Comparison of ENCODE assay signal across 11 cellular contexts in the genomic region with DNA sequence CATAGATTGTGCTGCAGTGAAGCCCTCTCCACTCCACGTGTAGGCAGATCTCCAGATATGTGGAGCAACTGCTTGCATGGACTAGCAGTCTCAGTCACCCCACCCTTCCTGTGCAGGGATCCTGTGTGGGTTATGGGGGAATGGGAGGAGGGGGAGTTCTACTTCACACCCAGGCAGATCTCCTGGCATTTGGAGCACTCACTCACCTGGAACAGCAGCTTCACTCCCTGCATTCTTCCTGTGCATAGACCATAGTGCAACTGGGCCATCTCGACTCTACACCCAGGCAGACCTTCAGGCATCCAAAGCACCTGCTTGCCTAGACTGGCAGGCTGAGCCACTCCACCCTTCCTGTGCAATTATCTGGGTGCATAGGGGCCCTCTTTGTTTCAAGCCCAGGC.
DNase-seq lines count a peak whose midpoint lies in the region; ATAC-seq, FAIRE-seq and TF ChIP-seq lines count a peak whose summit lies in the region.
"Had no signal": no experiment of that assay in that cellular context is flagged by ENCODE, and none has a peak within 500 bp of the region (broad histone marks: within the 10 kb centered on the region; RNA-seq: fewer than 3 reads in every experiment).

No MANE protein-coding gene starts in this region.

- H3K4me2 ChIP-seq in mesenchymal stem cell (ENCODE audit: low read length, poor library complexity, severe bottlenecking), result no peak overlapping the region

- H3K18ac ChIP-seq in mesenchymal stem cell (ENCODE audit: low read depth in 1 of 2, low read length in 2 of 2), result no peak overlapping the region

- H3K27ac ChIP-seq in mesenchymal stem cell (ENCODE audit: low read length, poor library complexity, severe bottlenecking), result no peak overlapping the region
- H3K27ac ChIP-seq in uterus, result no peak overlapping the region
- H3K27ac ChIP-seq: left lung, right atrium auricular region, tibial nerve had no signal

- WGBS in mesenchymal stem cell, result 83% methylated on average over 1 of the region's 2 CpGs

- no peak overlapping the region for H2BK120ac ChIP-seq in mesenchymal stem cell (ENCODE audit: low read depth, low read length)

- no peak overlapping the region for H3K9ac ChIP-seq in mesenchymal stem cell (ENCODE audit: low read length)

- H3K23ac ChIP-seq in mesenchymal stem cell (ENCODE audit: low read length in 2 of 2), result no peak overlapping the region

- intact Hi-C loops in uterus (cut with DNase I; ENCODE audit: low total_unique reads), result no loop called here

- H2BK15ac ChIP-seq in mesenchymal stem cell (ENCODE audit: low read depth, poor library complexity, severe bottlenecking), result no peak overlapping the region

- peak overlapping the region; percentile 54 for H4K91ac ChIP-seq in mesenchymal stem cell (ENCODE audit: low read length)

- H2BK12ac ChIP-seq in mesenchymal stem cell (ENCODE audit: low read length in 2 of 2), result no peak overlapping the region

- H2AFZ ChIP-seq in mesenchymal stem cell (ENCODE audit: low read depth, low read length), result no peak overlapping the region

- H3K27me3 ChIP-seq in bronchial epithelial cell (ENCODE audit: control insufficient read depth, insufficient read depth, low read length) (no peaks in the 10 kb centered on the region), mesenchymal stem cell (ENCODE audit: control insufficient read depth in 1 of 2, insufficient read depth in 1 of 2, low read length in 2 of 2) (peaks cover 0 to 2% of the 10 kb centered on the region in 2 experiments), uterus (no peaks in the 10 kb centered on the region)
- H3K27me3 ChIP-seq: right atrium auricular region, tibial nerve had no signal

- peak; percentile 86 for TF ChIP-seq EP300 in Ishikawa (IDR thresholded peaks at IDR 0.05; ENCODE audit: borderline replicate concordance)

- peak; percentile 17 for ATAC-seq in GM21381 (IDR thresholded peaks at IDR 0.05; ENCODE audit: unreplicated experiment)
- no peak for ATAC-seq in GM19324 (IDR thresholded peaks at IDR 0.05; ENCODE audit: low FRiP score, unreplicated experiment)

- no peak overlapping the region for H2BK5ac ChIP-seq in mesenchymal stem cell (ENCODE audit: low read depth, low read length, poor library complexity, severe bottlenecking)

- DNase-seq in bronchial epithelial cell (ENCODE audit: low read depth) (peak; percentile 44), mesenchymal stem cell (no peak), uterus (no peak), occipital lobe (lab: John Stamatoyannopoulos, UW) (no peak)
- DNase-seq: left lung had no signal

- H3K14ac ChIP-seq in mesenchymal stem cell (ENCODE audit: low read length in 2 of 2), result no peak overlapping the region

- H3K79me1 ChIP-seq in mesenchymal stem cell (replicated peaks; ENCODE audit: low read length, poor library complexity, severe bottlenecking), result no peaks in the 10 kb centered on the region

- no peak for TF ChIP-seq CTCF in bronchial epithelial cell (IDR thresholded peaks at IDR 0.05; ENCODE audit: insufficient read depth, low read length, severe bottlenecking)
- no peak for TF ChIP-seq CTCF in uterus (IDR thresholded peaks at IDR 0.05)

- H3K9me3 ChIP-seq in mesenchymal stem cell (ENCODE audit: control insufficient read depth, low read length) (no peaks in the 10 kb centered on the region), uterus (no peaks in the 10 kb centered on the region)
- H3K9me3 ChIP-seq: mucosa of descending colon, right atrium auricular region, tibial nerve had no signal

- no peak overlapping the region for H2AK5ac ChIP-seq in mesenchymal stem cell (ENCODE audit: low read length, severe bottlenecking)

- TF ChIP-seq POLR2A in uterus (IDR thresholded peaks at IDR 0.05), result no peak

- no peaks in the 10 kb centered on the region for H3K36me3 ChIP-seq in bronchial epithelial cell (ENCODE audit: control insufficient read depth, insufficient read depth, low read length)
- H3K36me3 ChIP-seq in mesenchymal stem cell (ENCODE audit: control insufficient read depth in 1 of 2, insufficient read depth in 2 of 2, low read depth in 1 of 2, low read length in 2 of 2), result no peaks in the 10 kb centered on the region
- no peaks in the 10 kb centered on the region for H3K36me3 ChIP-seq in uterus
- H3K36me3 ChIP-seq: left lung, right atrium auricular region, tibial nerve had no signal

- FAIRE-seq in bronchial epithelial cell (lab: Jason Lieb, UNC), result no peak

- TF ChIP-seq RAD21 in Ishikawa (IDR thresholded peaks at IDR 0.05; ENCODE audit: low read depth), result peak; percentile 15

- H3K4me3 ChIP-seq in bronchial epithelial cell (ENCODE audit: low read depth, low read length) (no peak overlapping the region), mesenchymal stem cell (ENCODE audit: insufficient read depth in 1 of 2, low read depth in 1 of 2, low read length in 2 of 2) (no peak overlapping the region), uterus (no peak overlapping the region)
- H3K4me3 ChIP-seq: left lung, mucosa of descending colon, right atrium auricular region, tibial nerve had no signal

- no peak overlapping the region for H4K8ac ChIP-seq in mesenchymal stem cell (ENCODE audit: low read length)

- H3K4me1 ChIP-seq in mesenchymal stem cell (ENCODE audit: control insufficient read depth, insufficient read depth, low read depth, low read length) (peaks cover 7% of the 10 kb centered on the region), uterus (no peaks in the 10 kb centered on the region)
- H3K4me1 ChIP-seq: left lung, right atrium auricular region had no signal

- no peak overlapping the region for H3K4ac ChIP-seq in mesenchymal stem cell (ENCODE audit: low read depth in 1 of 2, low read length in 2 of 2)

TF ChIP-seq in Ishikawa, 13 proteins besides CTCF, POLR2A, EP300 and RAD21:
- TF ChIP-seq YY1 (IDR thresholded peaks at IDR 0.05; ENCODE audit: low read depth), result no peak
- peak; percentile 88 for TF ChIP-seq TEAD4 (IDR thresholded peaks at IDR 0.05)
- TF ChIP-seq NFIC (IDR thresholded peaks at IDR 0.05), result peak; percentile 51
- no peak for TF ChIP-seq CEBPB (IDR thresholded peaks at IDR 0.05)
- TF ChIP-seq EGR1 (IDR thresholded peaks at IDR 0.05), result no peak
- TF ChIP-seq TAF1 (IDR thresholded peaks at IDR 0.05; ENCODE audit: low read depth), result no peak
- TF ChIP-seq FOXM1 (IDR thresholded peaks at IDR 0.05; ENCODE audit: borderline replicate concordance, low read depth), result no peak; the same call in 1 of the 2 replicates
- no peak for TF ChIP-seq ZBTB7A (IDR thresholded peaks at IDR 0.05; ENCODE audit: low read depth)
- TF ChIP-seq, protein P1, sequence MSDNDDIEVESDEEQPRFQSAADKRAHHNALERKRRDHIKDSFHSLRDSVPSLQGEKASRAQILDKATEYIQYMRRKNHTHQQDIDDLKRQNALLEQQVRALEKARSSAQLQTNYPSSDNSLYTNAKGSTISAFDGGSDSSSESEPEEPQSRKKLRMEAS (IDR thresholded peaks at IDR 0.05), result peak; percentile 67; the same call in 1 of the 2 replicates
- TF ChIP-seq, protein P2, sequence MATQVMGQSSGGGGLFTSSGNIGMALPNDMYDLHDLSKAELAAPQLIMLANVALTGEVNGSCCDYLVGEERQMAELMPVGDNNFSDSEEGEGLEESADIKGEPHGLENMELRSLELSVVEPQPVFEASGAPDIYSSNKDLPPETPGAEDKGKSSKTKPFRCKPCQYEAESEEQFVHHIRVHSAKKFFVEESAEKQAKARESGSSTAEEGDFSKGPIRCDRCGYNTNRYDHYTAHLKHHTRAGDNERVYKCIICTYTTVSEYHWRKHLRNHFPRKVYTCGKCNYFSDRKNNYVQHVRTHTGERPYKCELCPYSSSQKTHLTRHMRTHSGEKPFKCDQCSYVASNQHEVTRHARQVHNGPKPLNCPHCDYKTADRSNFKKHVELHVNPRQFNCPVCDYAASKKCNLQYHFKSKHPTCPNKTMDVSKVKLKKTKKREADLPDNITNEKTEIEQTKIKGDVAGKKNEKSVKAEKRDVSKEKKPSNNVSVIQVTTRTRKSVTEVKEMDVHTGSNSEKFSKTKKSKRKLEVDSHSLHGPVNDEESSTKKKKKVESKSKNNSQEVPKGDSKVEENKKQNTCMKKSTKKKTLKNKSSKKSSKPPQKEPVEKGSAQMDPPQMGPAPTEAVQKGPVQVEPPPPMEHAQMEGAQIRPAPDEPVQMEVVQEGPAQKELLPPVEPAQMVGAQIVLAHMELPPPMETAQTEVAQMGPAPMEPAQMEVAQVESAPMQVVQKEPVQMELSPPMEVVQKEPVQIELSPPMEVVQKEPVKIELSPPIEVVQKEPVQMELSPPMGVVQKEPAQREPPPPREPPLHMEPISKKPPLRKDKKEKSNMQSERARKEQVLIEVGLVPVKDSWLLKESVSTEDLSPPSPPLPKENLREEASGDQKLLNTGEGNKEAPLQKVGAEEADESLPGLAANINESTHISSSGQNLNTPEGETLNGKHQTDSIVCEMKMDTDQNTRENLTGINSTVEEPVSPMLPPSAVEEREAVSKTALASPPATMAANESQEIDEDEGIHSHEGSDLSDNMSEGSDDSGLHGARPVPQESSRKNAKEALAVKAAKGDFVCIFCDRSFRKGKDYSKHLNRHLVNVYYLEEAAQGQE (IDR thresholded peaks at IDR 0.05; ENCODE audit: low read depth), result no peak
- no peak for TF ChIP-seq CREB1 (IDR thresholded peaks at IDR 0.05; ENCODE audit: low read depth)
- peak; percentile 84 for TF ChIP-seq TCF12 (IDR thresholded peaks at IDR 0.05; ENCODE audit: low read depth)
- TF ChIP-seq, protein P3, sequence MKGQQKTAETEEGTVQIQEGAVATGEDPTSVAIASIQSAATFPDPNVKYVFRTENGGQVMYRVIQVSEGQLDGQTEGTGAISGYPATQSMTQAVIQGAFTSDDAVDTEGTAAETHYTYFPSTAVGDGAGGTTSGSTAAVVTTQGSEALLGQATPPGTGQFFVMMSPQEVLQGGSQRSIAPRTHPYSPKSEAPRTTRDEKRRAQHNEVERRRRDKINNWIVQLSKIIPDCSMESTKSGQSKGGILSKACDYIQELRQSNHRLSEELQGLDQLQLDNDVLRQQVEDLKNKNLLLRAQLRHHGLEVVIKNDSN (IDR thresholded peaks at IDR 0.05), result no peak
